8 cellular contexts compared by ENCODE assay signal in genomic region chr17:76527430-76528111, GRCh38. TPM values are rescaled to one million over a fixed set of nuclear protein-coding genes. Genes with fewer than 3 reads are reported as not detected.
DNase-seq lines count a peak whose midpoint lies in the region; ATAC-seq and TF ChIP-seq lines count a peak whose summit lies in the region.

No MANE protein-coding gene starts in this region.

- intact Hi-C loops in activated B cell treated with CpG ODN at 0.5 μM for 24 hours (cut with micrococcal nuclease), result loop anchor here (1.0 kb wide), 4 partner anchors 12 to 45 kb away; no protein-coding TSS in a partner anchor

- POLR2A ChIA-PET in activated B cell treated with CpG ODN at 0.5 μM for 24 hours (lab: Charles Lee), result interaction anchor here (0.6 to 4.0 kb wide), 36 partner anchors 8 to 1431 kb away, joined by 3 to 85 read pairs (median 5); partner anchors contain the start of genes AANAT, CYGB, JMJD6 and METTL23

- H3K4me3 Mint-ChIP-seq in activated B cell treated with CpG ODN at 0.5 μM for 24 hours (peak overlapping the region; percentile 86), endothelial cell (ENCODE audit: unreplicated experiment) (no peak overlapping the region)

- H3K36me3 Mint-ChIP-seq in activated B cell treated with CpG ODN at 0.5 μM for 24 hours (ENCODE audit: low read depth) (peaks cover 4% of the 10 kb centered on the region), endothelial cell (ENCODE audit: low read depth, unreplicated experiment) (no peaks in the 10 kb centered on the region)

- H3K27me3 ChIP-seq in osteoblast (ENCODE audit: insufficient read depth, low read length), result no peaks in the 10 kb centered on the region

- H3K79me2 ChIP-seq in osteoblast (ENCODE audit: insufficient read depth, low read length), result no peaks in the 10 kb centered on the region

- CTCF ChIA-PET in activated B cell treated with CpG ODN at 0.5 μM for 24 hours (lab: Charles Lee), result interaction anchor here (0.5 to 3.0 kb wide), 9 partner anchors 9 to 201 kb away, joined by 3 to 32 read pairs (median 4); partner anchors contain the start of gene SPHK1

- H3K4me2 ChIP-seq in osteoblast (ENCODE audit: insufficient read depth, low read length), result peak overlapping the region; percentile 65

- H3K9me3 ChIP-seq in osteoblast (ENCODE audit: low read depth, low read length), result no peaks in the 10 kb centered on the region

- no peaks in the 10 kb centered on the region for H4K20me1 ChIP-seq in osteoblast (ENCODE audit: insufficient read depth, low read length)

- peak overlapping the region; percentile 42 for H3K4me3 ChIP-seq in osteoblast (ENCODE audit: insufficient read depth, low read length)

- ATAC-seq in HG02623 (IDR thresholded peaks at IDR 0.05; ENCODE audit: unreplicated experiment), result peak; percentile 37
- ATAC-seq in activated B cell treated with CpG ODN at 0.5 μM for 24 hours (ENCODE audit: low read depth), result peak; percentile 77
- ATAC-seq in GM19455 (IDR thresholded peaks at IDR 0.05; ENCODE audit: unreplicated experiment), result no peak

- H3K4me1 ChIP-seq in osteoblast (ENCODE audit: insufficient read depth, low read length), result peaks cover 60% of the 10 kb centered on the region

- H3K27ac ChIP-seq in osteoblast (ENCODE audit: low read depth, low read length), result peak overlapping the region; percentile 98

- H3K9me3 Mint-ChIP-seq in activated B cell treated with CpG ODN at 0.5 μM for 24 hours (no peaks in the 10 kb centered on the region), endothelial cell (ENCODE audit: unreplicated experiment) (no peaks in the 10 kb centered on the region)

- DNase-seq in Daoy (ENCODE audit: low read depth) (peak; percentile 93), activated B cell treated with CpG ODN at 0.5 μM for 24 hours (peak; percentile 66), endothelial cell (ENCODE audit: low spot score) (no peak), osteoblast (ENCODE audit: insufficient read length, low spot score, missing footprints) (peak; percentile 96), NCI-H748 (lab: John Stamatoyannopoulos, UW; ENCODE audit: unreplicated experiment) (no peak), NCI-H1105 treated with DMSO at 0.1 percent for 48 hours (lab: John Stamatoyannopoulos, UW) (no peak)

- TF ChIP-seq CTCF in activated B cell treated with CpG ODN at 0.5 μM for 24 hours (IDR thresholded peaks at IDR 0.05) (no peak), endothelial cell (IDR thresholded peaks at IDR 0.05; ENCODE audit: unreplicated experiment) (no peak), osteoblast (IDR thresholded peaks at IDR 0.05; ENCODE audit: extremely low read depth, low read depth, low read length) (no peak)

- H3K4me1 Mint-ChIP-seq in activated B cell treated with CpG ODN at 0.5 μM for 24 hours, result peaks cover 63% of the 10 kb centered on the region
- peaks cover 11% of the 10 kb centered on the region for H3K4me1 Mint-ChIP-seq in endothelial cell (ENCODE audit: unreplicated experiment)

- H3K27ac Mint-ChIP-seq in activated B cell treated with CpG ODN at 0.5 μM for 24 hours (peak overlapping the region; percentile 94), endothelial cell (ENCODE audit: unreplicated experiment) (peak overlapping the region; percentile 44)

- peak overlapping the region; percentile 25 for H2AFZ ChIP-seq in osteoblast (ENCODE audit: low read length)

- no peaks in the 10 kb centered on the region for H3K36me3 ChIP-seq in osteoblast (ENCODE audit: insufficient read depth, low read length)

- H3K27me3 Mint-ChIP-seq in activated B cell treated with CpG ODN at 0.5 μM for 24 hours (peaks cover 2% of the 10 kb centered on the region), endothelial cell (ENCODE audit: unreplicated experiment) (peaks cover 6% of the 10 kb centered on the region)

RNA-seq across cellular contexts. Expression of gene CYGB, which starts 9.9 kb away (rescaled TPM):
- 8.3 and 16.0 TPM in 2 replicates for total RNA-seq in Daoy (2014; rRNA removed; shearing (Covaris generic))
- total RNA-seq in activated B cell treated with CpG ODN at 0.5 μM for 24 hours, result 0.44 and 0.49 TPM in 2 replicates
- 0.51 TPM for total RNA-seq in endothelial cell (ENCODE audit: unreplicated experiment)
- total RNA-seq in osteoblast, result 39.1 and 74.0 TPM in 2 replicates

RNA-seq across cellular contexts. Expression of gene PRCD, which starts 12.3 kb away (rescaled TPM):
- total RNA-seq in Daoy (2014; rRNA removed; shearing (Covaris generic)), result 0.51 TPM in 1 of 2 replicates, not detected in the other
- total RNA-seq in activated B cell treated with CpG ODN at 0.5 μM for 24 hours, result 5.3 and 5.5 TPM in 2 replicates
- total RNA-seq in endothelial cell (ENCODE audit: unreplicated experiment), result 0.54 TPM
- total RNA-seq in osteoblast, result 4.0 and 5.3 TPM in 2 replicates

RNA-seq across cellular contexts. Expression of gene RHBDF2, which starts 26.3 kb away (rescaled TPM):
- total RNA-seq in Daoy (2014; rRNA removed; shearing (Covaris generic)), result 26.6 and 35.5 TPM in 2 replicates
- total RNA-seq in activated B cell treated with CpG ODN at 0.5 μM for 24 hours (150 and 189 TPM in 2 replicates), endothelial cell (ENCODE audit: unreplicated experiment) (39.3 TPM), osteoblast (7.1 and 8.3 TPM in 2 replicates)

RNA-seq across cellular contexts. Expression of gene ST6GALNAC2, which starts 58.1 kb away (rescaled TPM):
- 0.24 and 0.40 TPM in 2 replicates for total RNA-seq in Daoy (2014; rRNA removed; shearing (Covaris generic))
- not detected in 2 replicates for total RNA-seq in activated B cell treated with CpG ODN at 0.5 μM for 24 hours
- 2.2 TPM for total RNA-seq in endothelial cell (ENCODE audit: unreplicated experiment)
- total RNA-seq in osteoblast, result 0.36 and 0.59 TPM in 2 replicates

Comparison
In these comparisons a context has a peak if more than half of its experiments do, and no peak if none do; other contexts are left out.
1. DNase-seq: peak in Daoy (single experiment), activated B cell treated with CpG ODN at 0.5 μM for 24 hours (single experiment) and osteoblast (single experiment); none in endothelial cell (single experiment), NCI-H748 (single experiment) and NCI-H1105 treated with DMSO at 0.1 percent for 48 hours (single experiment).